ENCODE assay signal across 10 cellular contexts in the genomic region with DNA sequence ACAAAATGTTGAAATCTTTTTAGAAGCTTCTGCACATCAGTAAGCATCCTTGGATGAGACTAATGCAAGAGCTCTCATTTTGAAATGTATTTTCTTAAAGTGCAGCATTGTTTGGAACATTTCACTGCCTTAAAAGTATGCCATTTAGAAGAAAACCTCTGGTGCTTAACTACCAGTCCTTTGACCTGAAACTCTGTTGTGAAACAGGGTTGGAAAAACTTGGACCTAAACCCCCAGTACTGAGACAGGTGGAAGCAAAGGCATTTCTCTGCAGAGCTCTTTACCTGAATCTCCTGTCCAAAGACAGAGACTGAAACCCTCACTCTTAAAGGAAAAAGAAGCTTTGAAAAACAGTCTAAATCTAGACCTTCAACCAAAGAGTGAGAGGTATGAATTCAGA.
"Had no signal": no experiment of that assay in that cellular context is flagged by ENCODE, and none has a peak within 500 bp of the region (broad histone marks: within the 10 kb centered on the region; RNA-seq: fewer than 3 reads in every experiment).

No MANE protein-coding gene starts in this region.

- H3K9me3 ChIP-seq: HAP-1 had no signal

- H3K4me3 ChIP-seq: GM23248, HAP-1, K562 had no signal

- H2AFZ ChIP-seq: GM23248 had no signal

- ATAC-seq: HCT116, K562 had no signal

- H3K27ac ChIP-seq: GM23248, HL-60 had no signal

- FAIRE-seq: K562 had no signal

- H3K36me3 ChIP-seq: HAP-1 had no signal

- H3K27ac Mint-ChIP-seq: HFFc6 had no signal

- H3K4me3 Mint-ChIP-seq: HFFc6 had no signal

- H3K9me3 Mint-ChIP-seq: HFFc6 had no signal

- H3K9ac ChIP-seq: GM23248 had no signal

- DNase-seq: GM23248, GOT3, H7, HFFc6, IMR-90, KG1 had no signal

- H3K4me1 ChIP-seq: HAP-1 had no signal
